In the genomic region with DNA sequence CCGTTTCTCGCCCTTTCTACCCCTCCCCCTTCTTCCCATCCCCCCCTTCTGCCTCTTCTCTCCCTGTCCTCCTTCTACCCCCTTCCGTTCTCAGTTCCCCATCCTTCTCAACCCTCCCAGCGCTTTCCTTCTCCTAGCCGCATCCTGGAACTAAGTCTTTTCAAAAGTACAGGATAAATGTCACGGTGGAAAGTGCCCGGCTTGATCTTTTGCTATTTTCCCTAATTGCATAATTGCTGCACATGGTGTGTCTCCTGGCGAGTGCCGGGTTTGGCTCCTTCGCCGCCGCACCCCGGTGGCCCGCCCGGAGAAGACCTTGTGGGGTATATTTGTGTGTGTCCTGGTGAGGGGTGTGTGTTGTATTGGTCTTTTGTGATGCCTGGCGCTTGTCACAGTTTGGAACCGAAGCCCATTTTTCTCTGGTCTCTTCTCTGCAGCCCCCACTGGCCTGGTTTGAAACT, we compare ENCODE assay signal across 1 cellular context.
TF ChIP-seq lines count a peak whose summit lies in the region.

No MANE protein-coding gene starts in this region.

TF ChIP-seq in HCT116, 20 proteins besides CTCF, POLR2A, EP300 and RAD21 (continued from another document):
- TF ChIP-seq, protein P1, sequence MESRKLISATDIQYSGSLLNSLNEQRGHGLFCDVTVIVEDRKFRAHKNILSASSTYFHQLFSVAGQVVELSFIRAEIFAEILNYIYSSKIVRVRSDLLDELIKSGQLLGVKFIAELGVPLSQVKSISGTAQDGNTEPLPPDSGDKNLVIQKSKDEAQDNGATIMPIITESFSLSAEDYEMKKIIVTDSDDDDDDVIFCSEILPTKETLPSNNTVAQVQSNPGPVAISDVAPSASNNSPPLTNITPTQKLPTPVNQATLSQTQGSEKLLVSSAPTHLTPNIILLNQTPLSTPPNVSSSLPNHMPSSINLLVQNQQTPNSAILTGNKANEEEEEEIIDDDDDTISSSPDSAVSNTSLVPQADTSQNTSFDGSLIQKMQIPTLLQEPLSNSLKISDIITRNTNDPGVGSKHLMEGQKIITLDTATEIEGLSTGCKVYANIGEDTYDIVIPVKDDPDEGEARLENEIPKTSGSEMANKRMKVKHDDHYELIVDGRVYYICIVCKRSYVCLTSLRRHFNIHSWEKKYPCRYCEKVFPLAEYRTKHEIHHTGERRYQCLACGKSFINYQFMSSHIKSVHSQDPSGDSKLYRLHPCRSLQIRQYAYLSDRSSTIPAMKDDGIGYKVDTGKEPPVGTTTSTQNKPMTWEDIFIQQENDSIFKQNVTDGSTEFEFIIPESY (IDR thresholded peaks at IDR 0.05; ENCODE audit: extremely low read depth, insufficient replicate concordance, low read length) = no peak
- TF ChIP-seq EGR1 (IDR thresholded peaks at IDR 0.05; ENCODE audit: low read depth) (no peak), JUND (IDR thresholded peaks at IDR 0.05) (no peak), ELF1 (IDR thresholded peaks at IDR 0.05; ENCODE audit: borderline replicate concordance, low read depth) (no peak)
